In the genomic region with DNA sequence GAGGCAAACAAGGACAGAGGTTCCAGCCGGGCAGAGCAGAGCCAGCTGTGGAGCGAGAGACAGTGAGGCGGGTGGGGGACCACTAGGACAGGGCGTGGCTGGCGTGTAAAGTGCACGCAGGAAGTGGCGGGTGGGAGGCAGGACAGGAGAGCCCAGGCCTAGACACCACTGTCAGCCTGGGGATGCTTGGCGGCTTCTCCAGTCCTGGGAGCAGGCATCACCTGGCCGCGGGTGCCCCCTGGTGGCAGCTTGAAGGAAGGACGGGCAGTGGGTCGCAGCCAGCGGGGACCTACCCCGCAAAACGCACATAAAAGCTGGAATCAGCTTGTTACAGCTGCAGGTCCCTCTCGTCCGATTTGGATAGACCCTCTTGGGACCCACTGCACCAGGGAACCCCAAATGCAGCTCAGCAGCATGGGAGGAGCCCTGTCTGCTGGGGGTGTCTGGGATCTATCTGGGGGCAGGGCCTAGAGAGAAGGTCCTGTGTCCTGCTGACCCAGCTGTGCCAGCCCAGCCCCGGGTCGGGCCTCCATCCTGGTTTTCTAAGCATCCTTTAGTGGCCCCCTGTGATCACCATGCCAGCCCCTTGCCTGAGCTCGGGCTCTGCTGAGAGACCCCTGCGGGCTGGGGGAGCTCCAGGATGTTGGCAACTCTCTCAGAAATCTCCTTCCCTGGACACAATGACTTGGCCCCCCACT, we compare ENCODE assay signal across 8 cellular contexts. TPM values are rescaled to one million over a fixed set of nuclear protein-coding genes. Genes with fewer than 3 reads are reported as not detected.
DNase-seq lines count a peak whose midpoint lies in the region; ATAC-seq, FAIRE-seq and TF ChIP-seq lines count a peak whose summit lies in the region.

No MANE protein-coding gene starts in this region.

- POLR2A ChIA-PET in HEK293T (lab: Yijun Ruan, JAX), result no interaction called here

- CTCF ChIA-PET in HEK293T (lab: Yijun Ruan, JAX), result interaction anchor here (0.6 to 7.6 kb wide), 13 partner anchors 11 to 329 kb away, joined by 3 to 149 read pairs (median 6); no protein-coding TSS in a partner anchor

- intact Hi-C loops in kidney (cut with DNase I), result loop anchor here (5.0 kb wide), 1 partner anchor 75 kb away; no protein-coding TSS in a partner anchor

- H3K36me3 ChIP-seq in bronchial epithelial cell (ENCODE audit: control insufficient read depth, insufficient read depth, low read length) (no peaks in the 10 kb centered on the region), kidney (ENCODE audit: control insufficient read depth in 1 of 2, insufficient read depth in 2 of 2, low read length in 2 of 2) (no peaks in the 10 kb centered on the region)

- DNase-seq in EH (ENCODE audit: low read depth) (peak; percentile 71), HEK293T (ENCODE audit: extremely low spot score) (peak; percentile 89), NCI-H2029 (lab: John Stamatoyannopoulos, UW) (peak; percentile 54), bronchial epithelial cell (ENCODE audit: low read depth) (peak; percentile 28), kidney (peak; percentile 93)
- peak; percentile 53 for DNase-seq in activated CD4-positive, CD25-positive, alpha-beta regulatory T cell treated with anti-CD3 and anti-CD28 coated beads, Interleukin-2, amount 50 U/mL, for 16 hours (ENCODE audit: low read depth, low spot score)
- peak; percentile 83 to 84 for DNase-seq in stimulated activated CD4-positive, alpha-beta T cell treated with anti-CD3 and anti-CD28 coated beads, Interleukin-2, amount 100 ng/mL, for 24 hours

- no peaks in the 10 kb centered on the region for H3K4me1 ChIP-seq in kidney (ENCODE audit: control insufficient read depth in 1 of 2, insufficient read depth in 1 of 2, low read depth in 1 of 2, low read length in 2 of 2)

- H3K27me3 ChIP-seq in bronchial epithelial cell (ENCODE audit: control insufficient read depth, insufficient read depth, low read length), result no peaks in the 10 kb centered on the region

- TF ChIP-seq CTCF in bronchial epithelial cell (IDR thresholded peaks at IDR 0.05; ENCODE audit: insufficient read depth, low read length, severe bottlenecking), result peak; percentile 94
- peak; percentile 97 for TF ChIP-seq CTCF in kidney (IDR thresholded peaks at IDR 0.05; ENCODE audit: borderline replicate concordance, extremely low read depth, insufficient read depth)

- no peak for FAIRE-seq in bronchial epithelial cell (lab: Jason Lieb, UNC)
- FAIRE-seq in kidney (lab: Jason Lieb, UNC), result no peak

- no peaks in the 10 kb centered on the region for H3K9me3 ChIP-seq in kidney (ENCODE audit: control insufficient read depth in 1 of 2, low read length in 2 of 2)

- no peak overlapping the region for H3K4me3 ChIP-seq in bronchial epithelial cell (ENCODE audit: low read depth, low read length)
- no peak overlapping the region for H3K4me3 ChIP-seq in kidney (ENCODE audit: low read length in 2 of 2)

- H3K9ac ChIP-seq in kidney (ENCODE audit: low read length in 2 of 2), result no peak overlapping the region

- no peak overlapping the region for H3K27ac ChIP-seq in kidney (ENCODE audit: low read depth in 2 of 2, low read length in 2 of 2)

- no peak for ATAC-seq in GM18519 (IDR thresholded peaks at IDR 0.05; ENCODE audit: low FRiP score, unreplicated experiment)

TF ChIP-seq in HEK293T, 16 proteins besides CTCF, POLR2A, EP300 and RAD21:
- TF ChIP-seq SUZ12 (IDR thresholded peaks at IDR 0.05) (no peak), HDGF (IDR thresholded peaks at IDR 0.05; ENCODE audit: borderline replicate concordance) (no peak), BHLHE40 (IDR thresholded peaks at IDR 0.05; ENCODE audit: borderline replicate concordance) (no peak), L3MBTL2 (conservative IDR thresholded peaks at IDR 0.05) (no peak), ZNF384 (IDR thresholded peaks at IDR 0.05) (no peak), TARDBP (IDR thresholded peaks at IDR 0.05) (no peak), PKNOX1 (IDR thresholded peaks at IDR 0.05) (no peak), ELF4 (IDR thresholded peaks at IDR 0.05) (no peak), CTBP1 (IDR thresholded peaks at IDR 0.05; ENCODE audit: borderline replicate concordance) (no peak), NFRKB (IDR thresholded peaks at IDR 0.05) (no peak), FOXM1 (IDR thresholded peaks at IDR 0.05; ENCODE audit: borderline replicate concordance) (no peak)

RNA-seq across cellular contexts. Expression of gene WFS1, which starts 57.7 kb away (rescaled TPM):
- total RNA-seq in bronchial epithelial cell (7.9 and 9.9 TPM in 2 replicates), kidney (31.4 TPM)
- 20.8 TPM for polyA plus RNA-seq in kidney (ENCODE audit: insufficient read depth, low read depth, low replicate concordance)

Comparison
In these comparisons a context has a peak if more than half of its experiments do, and no peak if none do; other contexts are left out.
1. DNase-seq: peak in every context shown above with its lines; median percentile 93 in kidney; 89 in HEK293T; 84 in stimulated activated CD4-positive, alpha-beta T cell treated with anti-CD3 and anti-CD28 coated beads, Interleukin-2, amount 100 ng/mL, for 24 hours; 71 in EH; 54 in NCI-H2029; 53 in activated CD4-positive, CD25-positive, alpha-beta regulatory T cell treated with anti-CD3 and anti-CD28 coated beads, Interleukin-2, amount 50 U/mL, for 16 hours; 28 in bronchial epithelial cell.